7 cellular contexts compared by ENCODE assay signal in genomic region chr13:46552888-46553520, GRCh38. TPM values are rescaled to one million over a fixed set of nuclear protein-coding genes. Genes with fewer than 3 reads are reported as not detected.
DNase-seq lines count a peak whose midpoint lies in the region; ATAC-seq and TF ChIP-seq lines count a peak whose summit lies in the region.

Gene LRCH1 (plus strand): TSS chr13:46553170. CDS start chr13:46553397, 227 bp downstream.

- H3K27ac ChIP-seq in mammary epithelial cell (ENCODE audit: insufficient read depth, low read depth, low read length) = peak within 1 kb of the TSS; percentile 88
- peak within 1 kb of the TSS; percentile 84 for H3K27ac ChIP-seq in smooth muscle cell (ENCODE audit: low read depth)

- ATAC-seq in GM18858 (IDR thresholded peaks at IDR 0.05; ENCODE audit: unreplicated experiment) (peak; percentile 33), HG03095 (IDR thresholded peaks at IDR 0.05; ENCODE audit: unreplicated experiment) (peak; percentile 67), WTC11 (peak; percentile 77)

- peak within 1 kb of the TSS; percentile 87 for H3K4me3 Mint-ChIP-seq in WTC11

- H3K9me3 Mint-ChIP-seq in WTC11 = no peaks in the 10 kb centered on the region

- DNase-seq in NCI-H2227 treated with DMSO at 0.1 percent for 48 hours (lab: John Stamatoyannopoulos, UW) (peak; percentile 69), WTC11 (ENCODE audit: low spot score) (peak; percentile 82), mammary epithelial cell (peak; percentile 88), iPS-NIHi11 (ENCODE audit: low spot score) (peak; percentile 88), smooth muscle cell (lab: John Stamatoyannopoulos, UW; ENCODE audit: unreplicated experiment) (peak; percentile 70)

- H3K4me3 ChIP-seq in mammary epithelial cell (replicated peaks in 1 of 3; ENCODE audit: insufficient read depth in 1 of 3, low read depth in 2 of 3, low read length in 3 of 3) = peak within 1 kb of the TSS; percentile 91 to 98 (median 96)
- H3K4me3 ChIP-seq in smooth muscle cell = peak within 1 kb of the TSS; percentile 77

- H3K4me1 ChIP-seq in mammary epithelial cell (ENCODE audit: insufficient read depth, low read length) (peaks cover 13% of the 10 kb centered on the region), smooth muscle cell (ENCODE audit: low read depth) (peaks cover 6% of the 10 kb centered on the region)

- intact Hi-C loops in mammary epithelial cell (cut with micrococcal nuclease) = loop anchor here (2.0 to 5.0 kb wide), 2 partner anchors 50 to 104 kb away; no protein-coding TSS in a partner anchor

- H3K27ac Mint-ChIP-seq in WTC11 = peak within 1 kb of the TSS; percentile 63; the same call in 1 of the 2 replicates

- 0% methylated on average over 3 of the region's 66 CpGs for whole genome bisulfite sequencing in mammary epithelial cell (ENCODE audit: low coverage, missing lambda C conversion rate)
- 3% methylated on average over 23 of the region's 66 CpGs for WGBS in smooth muscle cell (ENCODE audit: low lambda C conversion rate)

- H3K36me3 Mint-ChIP-seq in WTC11 = no peaks in the 10 kb centered on the region

- CTCF ChIA-PET in WTC11 (lab: Charles Lee) (interaction anchor here (0.8 to 2.4 kb wide), 10 partner anchors 17 to 212 kb away, joined by 3 to 28 read pairs (median 4); no protein-coding TSS in a partner anchor), mammary epithelial cell (lab: Charles Lee; ENCODE audit: low non-redundant PET) (interaction anchor here (0.7 kb wide), 1 partner anchor 44 kb away, joined by 5 read pairs; no protein-coding TSS in a partner anchor)

- H3K9me3 ChIP-seq in mammary epithelial cell (replicated peaks; ENCODE audit: insufficient read depth, low read length) = no peaks in the 10 kb centered on the region
- H3K9me3 ChIP-seq in smooth muscle cell (replicated peaks; ENCODE audit: low read depth) = no peaks in the 10 kb centered on the region

- H3K27me3 Mint-ChIP-seq in WTC11 (ENCODE audit: low read depth) = peaks cover 13% of the 10 kb centered on the region

- H3F3A ChIP-seq in smooth muscle cell (ENCODE audit: low read depth) = peaks cover 5% of the 10 kb centered on the region

- H2AFZ ChIP-seq in mammary epithelial cell (ENCODE audit: low read depth, low read length) (peak within 1 kb of the TSS; percentile 97), smooth muscle cell (ENCODE audit: low read depth) (peak within 1 kb of the TSS; percentile 82)

- POLR2A ChIA-PET in WTC11 (lab: Charles Lee) = interaction anchor here (0.6 kb wide), 1 partner anchor 209 kb away, joined by 3 read pairs; no protein-coding TSS in a partner anchor

- peak within 1 kb of the TSS; percentile 94 for H3K9ac ChIP-seq in mammary epithelial cell (ENCODE audit: insufficient read depth, low read length)
- peak within 1 kb of the TSS; percentile 91 for H3K9ac ChIP-seq in smooth muscle cell (ENCODE audit: low read depth)

- peaks cover 55% of the 10 kb centered on the region for H3K79me2 ChIP-seq in mammary epithelial cell (ENCODE audit: insufficient read depth, low read length)
- H3K79me2 ChIP-seq in smooth muscle cell (ENCODE audit: low read depth) = peaks cover 52% of the 10 kb centered on the region

- H3K36me3 ChIP-seq in mammary epithelial cell (ENCODE audit: insufficient read depth, low read length) (no peaks in the 10 kb centered on the region), smooth muscle cell (ENCODE audit: low read depth) (no peaks in the 10 kb centered on the region)

- TF ChIP-seq CTCF in WTC11 (IDR thresholded peaks at IDR 0.05) = no peak
- no peak for TF ChIP-seq CTCF in mammary epithelial cell (conservative IDR thresholded peaks at IDR 0.05 in 1 of 2, IDR thresholded peaks at IDR 0.05 in 1 of 2; ENCODE audit: extremely low read depth in 1 of 2, insufficient read depth in 1 of 2, low read depth in 1 of 2, low read length in 2 of 2)
- no peak for TF ChIP-seq CTCF in smooth muscle cell (IDR thresholded peaks at IDR 0.05; ENCODE audit: borderline replicate concordance, insufficient read depth, poor library complexity, severe bottlenecking)

- peak within 1 kb of the TSS; percentile 97 for H3K4me2 ChIP-seq in mammary epithelial cell (ENCODE audit: insufficient read depth, low read depth, low read length)
- peak within 1 kb of the TSS; percentile 98 for H3K4me2 ChIP-seq in smooth muscle cell

- peaks cover 19% of the 10 kb centered on the region for H3K4me1 Mint-ChIP-seq in WTC11

- no TSS peak for BruUV-seq in mammary epithelial cell (replicated peaks; lab: Mats Ljungman, UMichigan)

- dilution Hi-C loops in mammary epithelial cell (cut with HindIII; ENCODE audit: low sequenced_read_pairs) = no loop called here

- in situ Hi-C loops in mammary epithelial cell (cut with MboI; ENCODE audit: low sequenced_read_pairs in 2 of 2) = loop anchor here in 1 of 2 donors (10.0 kb wide), 1 partner anchor 172 kb away; no protein-coding TSS in a partner anchor

- H4K20me1 ChIP-seq in mammary epithelial cell (ENCODE audit: insufficient read depth, low read length) (peaks cover 4% of the 10 kb centered on the region), smooth muscle cell (ENCODE audit: low read depth) (peaks cover 39% of the 10 kb centered on the region)

- no peaks in the 10 kb centered on the region for H3K27me3 ChIP-seq in mammary epithelial cell (ENCODE audit: insufficient read depth, low read length)
- H3K27me3 ChIP-seq in smooth muscle cell (ENCODE audit: low read depth) = no peaks in the 10 kb centered on the region

TF ChIP-seq in WTC11, 78 proteins besides CTCF, POLR2A, EP300 and RAD21 (continues in another document):
- no peak for TF ChIP-seq NFYB (CRISPR knock-in tag; conservative IDR thresholded peaks at IDR 0.05; ENCODE audit: low read depth)
- no peak for TF ChIP-seq ZSCAN18 (CRISPR knock-in tag; IDR thresholded peaks at IDR 0.05)
- no peak for TF ChIP-seq ZNF281 (CRISPR knock-in tag; IDR thresholded peaks at IDR 0.05)
- no peak for TF ChIP-seq MAX (CRISPR knock-in tag; IDR thresholded peaks at IDR 0.05)
- 0 out of 2 replicates have a peak, but pooled peaks have one; percentile 35 for TF ChIP-seq ZNF263 (CRISPR knock-in tag; IDR thresholded peaks at IDR 0.05; ENCODE audit: low read depth)
- TF ChIP-seq SP1 (CRISPR knock-in tag; conservative IDR thresholded peaks at IDR 0.05) = peak; percentile 40; the same call in 1 of the 2 replicates
- TF ChIP-seq GABPB1 (CRISPR knock-in tag; IDR thresholded peaks at IDR 0.05) = 0 out of 2 replicates have a peak, but pooled peaks have one; percentile 8
- peak; percentile 0; the same call in 1 of the 2 replicates for TF ChIP-seq FOXK1 (CRISPR knock-in tag; IDR thresholded peaks at IDR 0.05)
- TF ChIP-seq MXD4 (CRISPR knock-in tag; IDR thresholded peaks at IDR 0.05; ENCODE audit: borderline replicate concordance) = no peak

RNA-seq across cellular contexts. Expression of gene LRCH1, which starts in this region (rescaled TPM):
- total RNA-seq in WTC11 (2021) (9.2 to 11.8 TPM (median 9.7 TPM) in 3 replicates), mammary epithelial cell (10 to 100 TPM; 13.2 to 21.2 TPM), smooth muscle cell (15.9 and 27.7 TPM in 2 replicates)
- polyA plus RNA-seq in mammary epithelial cell (10.3 TPM), smooth muscle cell (9.2 and 9.4 TPM in 2 replicates)
- 20.1 TPM for polyA minus RNA-seq in mammary epithelial cell

Comparison
In these comparisons a context has a peak if more than half of its experiments do, and no peak if none do; other contexts are left out.
1. Peak in every context shown above with its lines: DNase-seq, ATAC-seq, H3K4me3 ChIP-seq and H3K27ac ChIP-seq.